In the genomic region with DNA sequence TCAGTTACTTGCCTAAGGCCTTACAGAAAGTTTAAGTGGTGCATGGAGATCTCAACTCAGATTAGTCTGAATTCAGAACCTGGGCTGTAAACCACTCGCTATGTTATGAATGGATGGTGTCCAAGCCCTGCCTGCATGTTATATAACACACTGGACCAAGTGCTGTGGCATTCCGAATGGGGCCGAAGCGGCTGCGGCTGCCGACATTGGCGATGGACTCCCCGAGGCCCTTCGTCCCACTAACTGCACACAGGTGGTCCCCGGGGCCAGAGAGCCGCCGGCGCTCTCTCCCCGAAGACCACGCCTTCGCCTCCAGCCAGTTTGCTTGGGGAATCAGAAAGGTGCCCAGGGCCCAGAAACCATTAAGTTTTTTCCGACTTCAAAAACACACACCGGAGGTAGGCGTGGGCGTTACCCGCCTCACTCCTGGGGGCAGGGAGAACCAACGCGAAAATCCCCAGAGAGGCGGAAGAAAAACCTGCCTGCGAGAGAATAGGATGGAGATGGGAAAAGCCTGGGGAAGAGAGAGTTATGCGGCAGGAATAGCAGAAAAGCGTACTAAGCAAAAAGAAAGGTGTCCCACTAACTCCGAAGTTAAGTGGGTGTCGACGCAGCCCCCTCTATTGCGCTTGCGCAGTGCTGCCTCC, we compare ENCODE assay signal across 8 cellular contexts. TPM values are rescaled to one million over a fixed set of nuclear protein-coding genes. Genes with fewer than 3 reads are reported as not detected.
DNase-seq lines count a peak whose midpoint lies in the region; ATAC-seq and TF ChIP-seq lines count a peak whose summit lies in the region.

No MANE protein-coding gene starts in this region.

- peak overlapping the region; percentile 93 for H3K4me3 ChIP-seq in CD8-positive, alpha-beta T cell (ENCODE audit: low read depth, low read length)
- H3K4me3 ChIP-seq in ascending aorta (peak overlapping the region; percentile 85 to 88), iPS-20b (ENCODE audit: low read length) (peak overlapping the region; percentile 87), spleen (peak overlapping the region; percentile 56 to 93 (median 82))

- peak overlapping the region; percentile 52; the same call in 1 of the 2 replicates for H3K9ac ChIP-seq in iPS-20b (ENCODE audit: low read depth, low read length)

- TF ChIP-seq POLR2A in spleen (IDR thresholded peaks at IDR 0.05) = no peak

- intact Hi-C loops in CD8-positive, alpha-beta T cell (cut with DNase I, micrococcal nuclease) = loop anchor here (1.0 to 10.0 kb wide), 10 partner anchors 68 to 1230 kb away; a partner anchor contains a TSS
- intact Hi-C loops in ascending aorta (cut with DNase I) (loop anchor here (1.0 to 10.0 kb wide), 10 partner anchors 68 to 1233 kb away; a partner anchor contains a TSS), spleen (cut with DNase I; ENCODE audit: low total_unique reads) (loop anchor here (5.0 kb wide), 1 partner anchor 67 kb away; no protein-coding TSS in a partner anchor)

- H3K27me3 ChIP-seq in CD8-positive, alpha-beta T cell (ENCODE audit: insufficient read depth, low read length) = no peaks in the 10 kb centered on the region
- no peaks in the 10 kb centered on the region for H3K27me3 ChIP-seq in ascending aorta
- peaks cover 66% of the 10 kb centered on the region for H3K27me3 ChIP-seq in iPS-20b (ENCODE audit: insufficient read depth, low read length)
- no peaks in the 10 kb centered on the region for H3K27me3 ChIP-seq in spleen (replicated peaks in 1 of 7)

- ATAC-seq in CD8-positive, alpha-beta T cell = peak; percentile 39
- ATAC-seq in GM19452 (IDR thresholded peaks at IDR 0.05; ENCODE audit: unreplicated experiment) = peak; percentile 10
- ATAC-seq in HG03460 (IDR thresholded peaks at IDR 0.05; ENCODE audit: unreplicated experiment) = peak; percentile 20

- no peaks in the 10 kb centered on the region for H3K9me3 ChIP-seq in CD8-positive, alpha-beta T cell (ENCODE audit: low read length)
- H3K9me3 ChIP-seq in ascending aorta (no peaks in the 10 kb centered on the region), iPS-20b (ENCODE audit: insufficient read depth, low read depth, low read length) (no peaks in the 10 kb centered on the region), spleen (no peaks in the 10 kb centered on the region)

- H3K9me3 Mint-ChIP-seq in CD8-positive, alpha-beta T cell = no peaks in the 10 kb centered on the region

- TF ChIP-seq CTCF in CD8-positive, alpha-beta T cell (IDR thresholded peaks at IDR 0.05) = no peak
- TF ChIP-seq CTCF in ascending aorta (IDR thresholded peaks at IDR 0.05) (no peak), spleen (IDR thresholded peaks at IDR 0.05 in 8 of 11, conservative IDR thresholded peaks at IDR 0.05 in 3 of 11) (no peak)

- peaks cover 16% of the 10 kb centered on the region for H3K4me1 ChIP-seq in CD8-positive, alpha-beta T cell (ENCODE audit: insufficient read depth, low read length)
- H3K4me1 ChIP-seq in ascending aorta (peaks cover 0 to 9% of the 10 kb centered on the region in 2 donors), iPS-20b (ENCODE audit: insufficient read depth, low read length) (peaks cover 11% of the 10 kb centered on the region), spleen (peaks cover 17 to 52% (median 42%) of the 10 kb centered on the region in 6 donors)

- WGBS in spleen, 5 donors = 0 to 1% (median 1%) methylated on average over 17 to 32 of the region's 32 CpGs

- peaks cover 19% of the 10 kb centered on the region for H3K36me3 Mint-ChIP-seq in CD8-positive, alpha-beta T cell

- peaks cover 35% of the 10 kb centered on the region for H3K4me1 Mint-ChIP-seq in CD8-positive, alpha-beta T cell (ENCODE audit: low read depth)

- POLR2A ChIA-PET in CD8-positive, alpha-beta T cell (lab: Charles Lee) = interaction anchor here (1.6 to 2.9 kb wide), 3 partner anchors 53 to 149 kb away, joined by 4 to 65 read pairs (median 5); no protein-coding TSS in a partner anchor

- no peaks in the 10 kb centered on the region for H3K36me3 ChIP-seq in CD8-positive, alpha-beta T cell (ENCODE audit: insufficient read depth, low read length)
- H3K36me3 ChIP-seq in ascending aorta (no peaks in the 10 kb centered on the region), iPS-20b (ENCODE audit: insufficient read depth, low read depth, low read length) (no peaks in the 10 kb centered on the region), spleen (peaks cover 0 to 4% (median 0%) of the 10 kb centered on the region in 6 donors)

- H3K27ac Mint-ChIP-seq in CD8-positive, alpha-beta T cell = peak overlapping the region; percentile 97

- peak overlapping the region; percentile 100 for H3K4me3 Mint-ChIP-seq in CD8-positive, alpha-beta T cell

- peak overlapping the region; percentile 95 for H3K27ac ChIP-seq in CD8-positive, alpha-beta T cell (ENCODE audit: low read depth, low read length)
- H3K27ac ChIP-seq in ascending aorta = peak overlapping the region; percentile 83 to 90
- H3K27ac ChIP-seq in iPS-20b (ENCODE audit: low read length) = no peak overlapping the region
- H3K27ac ChIP-seq in spleen = peak overlapping the region; percentile 63 to 96 (median 88)

- CTCF ChIA-PET in CD8-positive, alpha-beta T cell (lab: Charles Lee) = interaction anchor here (0.9 to 2.8 kb wide), 3 partner anchors 51 to 149 kb away, joined by 3 to 26 read pairs (median 7); no protein-coding TSS in a partner anchor

- no peak for DNase-seq in CD8-positive, alpha-beta T cell
- DNase-seq in ascending aorta (ENCODE audit: low spot score in 2 of 2) (no peak), spleen (peak; percentile 93), NCI-H1694 (lab: John Stamatoyannopoulos, UW) (no peak), NCI-H345 (lab: John Stamatoyannopoulos, UW) (no peak)

- H3K27me3 Mint-ChIP-seq in CD8-positive, alpha-beta T cell (ENCODE audit: low read depth) = no peaks in the 10 kb centered on the region

RNA-seq across cellular contexts. Expression of a gene that starts 0.6 kb away (rescaled TPM):
- total RNA-seq in CD8-positive, alpha-beta T cell = 100 to 1,000 TPM; 146 to 150 TPM
- 0.32 TPM for total RNA-seq in ascending aorta
- total RNA-seq in spleen = 100 to 1,000 TPM in 1 of 7 donors, 10 to 100 TPM in 6; 32.0 to 181 (median 39.5) TPM
- 1 to 10 TPM; 5.6 to 8.1 (median 6.3) TPM for polyA plus RNA-seq in spleen

Comparison
In these comparisons a context has a peak if more than half of its experiments do, and no peak if none do; other contexts are left out.
1. RNA of a gene that starts 0.6 kb away (total RNA-seq): 146 to 150 TPM in CD8-positive, alpha-beta T cell and 32.0 to 181 TPM in spleen; 0.32 TPM in ascending aorta (single experiment); every median in the first group is over 10 times any median in the second.
2. Peak in every context shown above with its lines, with median percentiles within 50 percentile points of each other: ATAC-seq and H3K4me3 ChIP-seq.